Comparison of ENCODE assay signal across 17 cellular contexts in genomic region chr18:10499230-10499629, GRCh38. TPM values are rescaled to one million over a fixed set of nuclear protein-coding genes. Genes with fewer than 3 reads are reported as not detected.
DNase-seq lines count a peak whose midpoint lies in the region; ATAC-seq and TF ChIP-seq lines count a peak whose summit lies in the region.
"Had no signal": no experiment of that assay in that cellular context is flagged by ENCODE, and none has a peak within 500 bp of the region (broad histone marks: within the 10 kb centered on the region; RNA-seq: fewer than 3 reads in every experiment).

No MANE protein-coding gene starts in this region.

- WGBS in sigmoid colon, 2 donors = 58 to 81% methylated on average over 6 of the region's 6 CpGs

- H3K27ac ChIP-seq in sigmoid colon = no peak overlapping the region
- H3K27ac ChIP-seq: uterus had no signal

- H3K9me3 ChIP-seq in sigmoid colon = no peaks in the 10 kb centered on the region
- H3K9me3 ChIP-seq: mucosa of descending colon, uterus had no signal

- TF ChIP-seq POLR2A in sigmoid colon (IDR thresholded peaks at IDR 0.05) = no peak

- TF ChIP-seq EP300 in sigmoid colon (IDR thresholded peaks at IDR 0.05) = no peak

- peak; percentile 92 to 95 for ATAC-seq in activated T-cell treated with anti-CD3 and anti-CD28 coated beads, Interleukin-2, amount 50 U/mL, for 4 hours
- peak; percentile 98 for ATAC-seq in stimulated activated effector memory CD8-positive, alpha-beta T cell treated with anti-CD3 and anti-CD28 coated beads, Interleukin-12 subunit alpha, Interleukin-12 subunit beta, amount 100 ng/mL, for 72 hours
- ATAC-seq: left lobe of liver, mucosa of descending colon, Panc1 had no signal

- peaks cover 20% of the 10 kb centered on the region for H3K27me3 Mint-ChIP-seq in activated T-cell treated with anti-CD3 and anti-CD28 coated beads, Interleukin-2, amount 50 U/mL, for 4 hours (ENCODE audit: low read depth)

- peaks cover 4% of the 10 kb centered on the region for H3K9me3 Mint-ChIP-seq in activated T-cell treated with anti-CD3 and anti-CD28 coated beads, Interleukin-2, amount 50 U/mL, for 4 hours
- H3K9me3 Mint-ChIP-seq in stimulated activated effector memory CD8-positive, alpha-beta T cell treated with anti-CD3 and anti-CD28 coated beads, Interleukin-12 subunit alpha, Interleukin-12 subunit beta, amount 100 ng/mL, for 72 hours = no peaks in the 10 kb centered on the region

- H3K4me1 ChIP-seq in sigmoid colon = no peaks in the 10 kb centered on the region
- H3K4me1 ChIP-seq: uterus had no signal

- H3K4me1 Mint-ChIP-seq in activated T-cell treated with anti-CD3 and anti-CD28 coated beads, Interleukin-2, amount 50 U/mL, for 4 hours (ENCODE audit: low read depth) = peaks cover 7% of the 10 kb centered on the region
- peaks cover 15% of the 10 kb centered on the region for H3K4me1 Mint-ChIP-seq in stimulated activated effector memory CD8-positive, alpha-beta T cell treated with anti-CD3 and anti-CD28 coated beads, Interleukin-12 subunit alpha, Interleukin-12 subunit beta, amount 100 ng/mL, for 72 hours

- H3K36me3 ChIP-seq in sigmoid colon = no peaks in the 10 kb centered on the region
- H3K36me3 ChIP-seq: uterus had no signal

- no peaks in the 10 kb centered on the region for H3K27me3 ChIP-seq in sigmoid colon
- H3K27me3 ChIP-seq: uterus had no signal

- intact Hi-C loops in sigmoid colon (cut with DNase I) = no loop called here

- no peaks in the 10 kb centered on the region for H3K36me3 Mint-ChIP-seq in activated T-cell treated with anti-CD3 and anti-CD28 coated beads, Interleukin-2, amount 50 U/mL, for 4 hours (ENCODE audit: insufficient read depth)
- no peaks in the 10 kb centered on the region for H3K36me3 Mint-ChIP-seq in stimulated activated effector memory CD8-positive, alpha-beta T cell treated with anti-CD3 and anti-CD28 coated beads, Interleukin-12 subunit alpha, Interleukin-12 subunit beta, amount 100 ng/mL, for 72 hours

- no peak overlapping the region for H3K4me3 ChIP-seq in sigmoid colon
- H3K4me3 ChIP-seq: mucosa of descending colon, uterus had no signal

- H3K27ac Mint-ChIP-seq in stimulated activated effector memory CD8-positive, alpha-beta T cell treated with anti-CD3 and anti-CD28 coated beads, Interleukin-12 subunit alpha, Interleukin-12 subunit beta, amount 100 ng/mL, for 72 hours = no peak overlapping the region

- DNase-seq in activated T-cell treated with anti-CD3 and anti-CD28 coated beads, Interleukin-2, amount 50 U/mL, for 4 hours = no peak
- DNase-seq in activated T-cell treated with anti-CD3 and anti-CD28 coated beads, Interleukin-2, amount 50 U/mL, for 1 hour = no peak
- DNase-seq in Kasumi-1 (lab: John Stamatoyannopoulos, UW) (peak; percentile 62 to 64), SKM-1 treated with dmso at 0.1 percent for 144 hours (lab: John Stamatoyannopoulos, UW; ENCODE audit: unreplicated experiment) (peak; percentile 86), sigmoid colon (no peak), NCI-H446 treated with DMSO at 0.1 percent for 48 hours (lab: John Stamatoyannopoulos, UW) (no peak)
- DNase-seq in stimulated activated effector memory CD8-positive, alpha-beta T cell treated with anti-CD3 and anti-CD28 coated beads, Interleukin-12 subunit alpha, Interleukin-12 subunit beta, amount 100 ng/mL, for 72 hours (ENCODE audit: low spot score in 2 of 2) = peak in 1 of 2 donors; percentile 45
- no peak for DNase-seq in stimulated activated naive CD4-positive, alpha-beta T cell (lab: John Stamatoyannopoulos, UW)
- DNase-seq: MM.1S; mucosa of descending colon; NCI-H2029 treated with DMSO at 0.1 percent for 48 hours; NCI-H510A; retina; stimulated activated CD4-positive, alpha-beta T cell treated with anti-CD3 and anti-CD28 coated beads, Interleukin-15, amount 100 ng/mL, for 24 hours; uterus had no signal

- TF ChIP-seq CTCF in sigmoid colon (IDR thresholded peaks at IDR 0.05) = no peak

- no peak overlapping the region for H3K4me3 Mint-ChIP-seq in activated T-cell treated with anti-CD3 and anti-CD28 coated beads, Interleukin-2, amount 50 U/mL, for 4 hours
- H3K4me3 Mint-ChIP-seq in stimulated activated effector memory CD8-positive, alpha-beta T cell treated with anti-CD3 and anti-CD28 coated beads, Interleukin-12 subunit alpha, Interleukin-12 subunit beta, amount 100 ng/mL, for 72 hours = no peak overlapping the region

RNA-seq across cellular contexts. Expression of gene NAPG, which starts 26.6 kb away (rescaled TPM):
- 10 to 100 TPM; 28.8 to 29.6 (median 28.9) TPM for total RNA-seq in activated T-cell treated with anti-CD3 and anti-CD28 coated beads, Interleukin-2, amount 50 U/mL, for 4 hours
- total RNA-seq in sigmoid colon = 10 to 100 TPM; 33.7 to 43.5 (median 36.8) TPM
- polyA plus RNA-seq in sigmoid colon = 10 to 100 TPM; 15.0 to 30.3 (median 24.6) TPM

RNA-seq across cellular contexts. Expression of gene APCDD1, which starts 44.8 kb away (rescaled TPM):
- total RNA-seq in activated T-cell treated with anti-CD3 and anti-CD28 coated beads, Interleukin-2, amount 50 U/mL, for 4 hours = under 1 TPM in 1 of 3 donors, not detected in 2; 0.21 TPM
- 10 to 100 TPM in 3 of 4 donors, 1 to 10 TPM in 1; 8.9 to 42.1 (median 21.4) TPM for total RNA-seq in sigmoid colon
- 10 to 100 TPM in 2 of 3 donors, 1 to 10 TPM in 1; 2.8 to 12.9 (median 10.2) TPM for polyA plus RNA-seq in sigmoid colon

Comparison
In these comparisons a context has a peak if more than half of its experiments do, and no peak if none do; other contexts are left out.
1. DNase-seq: peak in Kasumi-1 (2 of 2) and SKM-1 treated with dmso at 0.1 percent for 144 hours (single experiment); none in activated T-cell treated with anti-CD3 and anti-CD28 coated beads, Interleukin-2, amount 50 U/mL, for 4 hours (single experiment), activated T-cell treated with anti-CD3 and anti-CD28 coated beads, Interleukin-2, amount 50 U/mL, for 1 hour (single experiment), sigmoid colon (single experiment), NCI-H446 treated with DMSO at 0.1 percent for 48 hours (single experiment) and stimulated activated naive CD4-positive, alpha-beta T cell (0 of 6).
2. RNA of gene APCDD1, which starts 44.8 kb away (total RNA-seq): 8.9 to 42.1 TPM in sigmoid colon; 0.21 TPM in activated T-cell treated with anti-CD3 and anti-CD28 coated beads, Interleukin-2, amount 50 U/mL, for 4 hours; every median in the first group is over 4 times any median in the second.